In the genomic region with DNA sequence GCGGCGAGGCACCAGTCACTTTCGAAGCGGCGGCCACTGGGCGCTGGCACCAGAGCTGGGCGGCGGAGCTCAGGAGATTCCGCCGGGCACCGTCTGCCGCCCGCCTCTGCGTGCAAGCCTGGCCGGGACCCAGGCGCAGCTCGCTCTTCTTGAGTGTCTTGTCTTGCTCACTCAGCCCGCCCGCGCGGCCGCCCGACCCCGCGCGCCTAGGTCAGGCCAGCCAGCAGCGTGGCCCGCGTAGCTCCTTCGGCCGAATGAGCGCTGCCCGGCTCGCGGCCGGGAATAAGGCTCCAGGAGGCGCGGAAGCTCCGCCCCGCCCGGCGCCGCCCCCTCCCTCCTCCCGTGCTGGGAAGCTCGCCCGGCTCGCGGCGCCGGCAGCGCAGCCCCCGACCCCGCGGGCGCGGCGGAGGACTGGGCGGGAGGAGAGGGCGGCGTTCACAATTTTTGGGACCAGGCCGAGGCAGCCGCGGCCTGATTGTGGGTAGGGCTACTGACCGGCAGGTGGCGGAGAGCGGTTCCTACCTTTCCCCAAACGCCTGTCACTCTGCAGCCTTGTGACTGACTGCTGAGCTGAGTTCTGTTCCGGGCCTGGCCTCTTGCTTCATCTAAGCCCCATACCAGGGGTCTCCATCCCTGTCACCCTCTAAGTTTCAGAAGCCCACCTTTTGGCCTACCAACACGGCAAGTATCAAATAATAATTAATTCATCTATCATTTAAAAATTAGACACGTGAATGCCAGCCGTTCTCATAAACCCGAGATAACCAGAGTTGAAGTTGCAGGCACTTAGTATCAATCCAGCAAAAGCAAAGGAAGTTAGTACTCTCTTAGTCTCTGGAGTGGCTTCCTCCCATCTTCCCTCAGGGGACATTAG, we compare ENCODE assay signal across 1 cellular context.
TF ChIP-seq lines count a peak whose summit lies in the region.

A gene with protein sequence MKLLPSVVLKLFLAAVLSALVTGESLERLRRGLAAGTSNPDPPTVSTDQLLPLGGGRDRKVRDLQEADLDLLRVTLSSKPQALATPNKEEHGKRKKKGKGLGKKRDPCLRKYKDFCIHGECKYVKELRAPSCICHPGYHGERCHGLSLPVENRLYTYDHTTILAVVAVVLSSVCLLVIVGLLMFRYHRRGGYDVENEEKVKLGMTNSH (minus strand): TSS at position 256 of the 874 bp plus-strand sequence. CDS start 275 bp downstream, outside the sequence.

TF ChIP-seq in WTC11, 78 proteins besides CTCF, POLR2A, EP300 and RAD21 (continued from another document):
- TF ChIP-seq, protein P1, sequence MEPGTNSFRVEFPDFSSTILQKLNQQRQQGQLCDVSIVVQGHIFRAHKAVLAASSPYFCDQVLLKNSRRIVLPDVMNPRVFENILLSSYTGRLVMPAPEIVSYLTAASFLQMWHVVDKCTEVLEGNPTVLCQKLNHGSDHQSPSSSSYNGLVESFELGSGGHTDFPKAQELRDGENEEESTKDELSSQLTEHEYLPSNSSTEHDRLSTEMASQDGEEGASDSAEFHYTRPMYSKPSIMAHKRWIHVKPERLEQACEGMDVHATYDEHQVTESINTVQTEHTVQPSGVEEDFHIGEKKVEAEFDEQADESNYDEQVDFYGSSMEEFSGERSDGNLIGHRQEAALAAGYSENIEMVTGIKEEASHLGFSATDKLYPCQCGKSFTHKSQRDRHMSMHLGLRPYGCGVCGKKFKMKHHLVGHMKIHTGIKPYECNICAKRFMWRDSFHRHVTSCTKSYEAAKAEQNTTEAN (CRISPR knock-in tag; IDR thresholded peaks at IDR 0.05), result 0 out of 2 replicates have a peak, but pooled peaks have one; percentile 0
- peak; percentile 26; the same call in 1 of the 2 replicates for TF ChIP-seq MYBL2 (CRISPR knock-in tag; IDR thresholded peaks at IDR 0.05)
